ENCODE assay signal across 8 cellular contexts in genomic region chr16:85514601-85515318, GRCh38.
DNase-seq lines count a peak whose midpoint lies in the region; ATAC-seq, FAIRE-seq and TF ChIP-seq lines count a peak whose summit lies in the region.

No MANE protein-coding gene starts in this region.

- H4K5ac ChIP-seq in H9 (ENCODE audit: insufficient read length, low read depth, low read length) = no peak overlapping the region

- H3K4me1 Mint-ChIP-seq in H9 = peaks cover 11 to 56% of the 10 kb centered on the region in 2 experiments
- H3K4me1 Mint-ChIP-seq in activated naive CD4-positive, alpha-beta T cell treated with anti-CD3 and anti-CD28 coated beads for 36 hours (ENCODE audit: low read depth) = no peaks in the 10 kb centered on the region
- H3K4me1 Mint-ChIP-seq in naive thymus-derived CD4-positive, alpha-beta T cell = peaks cover 0 to 2% (median 0%) of the 10 kb centered on the region in 7 donors

- H3K14ac ChIP-seq in H9 (ENCODE audit: insufficient read depth, low read length) = 0 out of 2 replicates have a peak overlapping the region, but pooled peaks have one; percentile 6

- ATAC-seq in GM18519 (IDR thresholded peaks at IDR 0.05; ENCODE audit: low FRiP score, unreplicated experiment) = no peak
- ATAC-seq in GM18870 (IDR thresholded peaks at IDR 0.05; ENCODE audit: unreplicated experiment) = no peak
- ATAC-seq in naive thymus-derived CD4-positive, alpha-beta T cell = no peak

- H3K23me2 ChIP-seq in H9 (ENCODE audit: insufficient read length, low read depth, low read length, poor library complexity, severe bottlenecking) = no peaks in the 10 kb centered on the region

- H4K8ac ChIP-seq in H9 (replicated peaks; ENCODE audit: insufficient read length, low read depth, low read length) = no peak overlapping the region

- H4K91ac ChIP-seq in H9 (ENCODE audit: insufficient read length, low read depth, low read length) = no peak overlapping the region

- no peak overlapping the region for H2BK15ac ChIP-seq in H9 (ENCODE audit: low read depth, low read length)

- no peaks in the 10 kb centered on the region; the same call in 1 of the 2 replicates for H3K27me3 Mint-ChIP-seq in H9 (ENCODE audit: low read depth)
- no peaks in the 10 kb centered on the region for H3K27me3 Mint-ChIP-seq in activated naive CD4-positive, alpha-beta T cell treated with anti-CD3 and anti-CD28 coated beads for 36 hours (ENCODE audit: low read depth)
- H3K27me3 Mint-ChIP-seq in naive thymus-derived CD4-positive, alpha-beta T cell = peaks cover 0 to 4% (median 0%) of the 10 kb centered on the region in 5 donors

- no peak for TF ChIP-seq CTCF in H9 (conservative IDR thresholded peaks at IDR 0.05)

- WGBS in H9 (ENCODE audit: extremely low coverage, insufficient read length, low lambda C conversion rate) = no CpG with 5 or more reads among the region's 18 CpGs
- WGBS in small intestine, 3 donors = 15 to 40% (median 29%) methylated on average over 18 of the region's 18 CpGs

- H2AFZ ChIP-seq in H9 (ENCODE audit: low read length) = no peak overlapping the region

- H3K9me3 ChIP-seq in H9 (ENCODE audit: control insufficient read depth, low read depth, low read length) (no peaks in the 10 kb centered on the region), iPS-18c (ENCODE audit: control insufficient read depth, insufficient read depth, low read length) (peaks cover 2% of the 10 kb centered on the region), small intestine (ENCODE audit: control insufficient read depth, low read depth) (no peaks in the 10 kb centered on the region)
- no peaks in the 10 kb centered on the region for H3K9me3 ChIP-seq in naive thymus-derived CD4-positive, alpha-beta T cell (ENCODE audit: control insufficient read depth in 2 of 3, low read length in 3 of 3)

- FAIRE-seq in small intestine (lab: Jason Lieb, UNC) = no peak

- H3K27ac ChIP-seq in H9 (ENCODE audit: insufficient read length, low read depth, low read length) (no peak overlapping the region), small intestine (ENCODE audit: low read depth in 1 of 2, low read length in 1 of 2) (peak overlapping the region in 1 of 2 donors; percentile 15)
- H3K27ac ChIP-seq in naive thymus-derived CD4-positive, alpha-beta T cell (ENCODE audit: low read depth, low read length) = no peak overlapping the region

- H3K36me3 Mint-ChIP-seq in H9 (ENCODE audit: insufficient read depth in 1 of 3, low read depth in 3 of 3) = peaks cover 0 to 9% (median 8%) of the 10 kb centered on the region in 3 experiments; a peak in 4 of 7 replicates
- no peaks in the 10 kb centered on the region for H3K36me3 Mint-ChIP-seq in activated naive CD4-positive, alpha-beta T cell treated with anti-CD3 and anti-CD28 coated beads for 36 hours (ENCODE audit: low read depth)
- no peaks in the 10 kb centered on the region for H3K36me3 Mint-ChIP-seq in naive thymus-derived CD4-positive, alpha-beta T cell

- 0 out of 7 replicates have a peak overlapping the region, but pooled peaks of 1 of the 3 experiments have one; percentile 59 for H3K27ac Mint-ChIP-seq in H9
- H3K27ac Mint-ChIP-seq in activated naive CD4-positive, alpha-beta T cell treated with anti-CD3 and anti-CD28 coated beads for 36 hours = no peak overlapping the region
- no peak overlapping the region for H3K27ac Mint-ChIP-seq in naive thymus-derived CD4-positive, alpha-beta T cell

- no peaks in the 10 kb centered on the region for H3K79me1 ChIP-seq in H9 (ENCODE audit: insufficient read depth, low read depth, low read length, poor library complexity, severe bottlenecking)

- no peak overlapping the region for H2BK12ac ChIP-seq in H9 (ENCODE audit: insufficient read length, low read depth, low read length)

- no peak overlapping the region for H3K9ac ChIP-seq in H9 (ENCODE audit: extremely low read depth, insufficient read length, low read length)

- peaks cover 0 to 6% of the 10 kb centered on the region in 2 experiments; a peak in 3 of 5 replicates for H3K9me3 Mint-ChIP-seq in H9
- H3K9me3 Mint-ChIP-seq in activated naive CD4-positive, alpha-beta T cell treated with anti-CD3 and anti-CD28 coated beads for 36 hours = no peaks in the 10 kb centered on the region
- H3K9me3 Mint-ChIP-seq in naive thymus-derived CD4-positive, alpha-beta T cell = peaks cover 0 to 5% (median 0%) of the 10 kb centered on the region in 11 donors

- intact Hi-C loops in activated naive CD4-positive, alpha-beta T cell treated with anti-CD3 and anti-CD28 coated beads for 36 hours (cut with micrococcal nuclease) = no loop called here
- intact Hi-C loops in naive thymus-derived CD4-positive, alpha-beta T cell (cut with micrococcal nuclease) = no loop called here

- no peak overlapping the region for H2BK5ac ChIP-seq in H9 (ENCODE audit: insufficient read length, low read length)

- no peak overlapping the region for H2AK5ac ChIP-seq in H9 (ENCODE audit: insufficient read length, low read length)

- H3K4me3 ChIP-seq in iPS-18c (ENCODE audit: insufficient read depth, low read depth, low read length) (peak overlapping the region; percentile 15; the same call in 1 of the 2 replicates), small intestine (ENCODE audit: low read depth in 1 of 2, low read length in 2 of 2) (no peak overlapping the region)
- H3K4me3 ChIP-seq in naive thymus-derived CD4-positive, alpha-beta T cell (ENCODE audit: low read length) = no peak overlapping the region

- H3K27me3 ChIP-seq in H9 (ENCODE audit: insufficient read depth, low read length) = no peaks in the 10 kb centered on the region
- no peaks in the 10 kb centered on the region for H3K27me3 ChIP-seq in small intestine (ENCODE audit: control insufficient read depth in 2 of 2, insufficient read depth in 2 of 2, low read length in 2 of 2)
- no peaks in the 10 kb centered on the region for H3K27me3 ChIP-seq in naive thymus-derived CD4-positive, alpha-beta T cell (ENCODE audit: control insufficient read depth in 2 of 2, insufficient read depth in 2 of 2, low read length in 2 of 2)

- DNase-seq in H9 (no peak), amygdala (lab: John Stamatoyannopoulos, UW) (peak in 39 of 56 donors; percentile 20 to 89 (median 49)), small intestine (peak; percentile 49)
- no peak for DNase-seq in activated naive CD4-positive, alpha-beta T cell treated with anti-CD3 and anti-CD28 coated beads for 36 hours
- no peak for DNase-seq in naive thymus-derived CD4-positive, alpha-beta T cell

- no peak overlapping the region for H2BK20ac ChIP-seq in H9 (ENCODE audit: low read depth, low read length, poor library complexity, severe bottlenecking)

- no peak overlapping the region for H3K23ac ChIP-seq in H9 (ENCODE audit: insufficient read length, low read depth, low read length)

- no peak overlapping the region for H3K18ac ChIP-seq in H9 (ENCODE audit: insufficient read length, low read depth, low read length)

- H4K20me1 ChIP-seq in H9 (ENCODE audit: control insufficient read depth, insufficient read depth, insufficient read length) = no peaks in the 10 kb centered on the region

- H3K56ac ChIP-seq in H9 (ENCODE audit: insufficient read length, low read depth, low read length) = no peak overlapping the region

- POLR2A ChIA-PET in naive thymus-derived CD4-positive, alpha-beta T cell (lab: Charles Lee) = no interaction called here

- H3T11ph ChIP-seq in H9 (ENCODE audit: low read length) = no peak overlapping the region

- H3K36me3 ChIP-seq in small intestine (ENCODE audit: control insufficient read depth in 2 of 2, insufficient read depth in 2 of 2, low read length in 2 of 2) = no peaks in the 10 kb centered on the region
- no peaks in the 10 kb centered on the region for H3K36me3 ChIP-seq in naive thymus-derived CD4-positive, alpha-beta T cell (ENCODE audit: control insufficient read depth in 2 of 3, insufficient read depth in 3 of 3, low read length in 3 of 3)

- H3K4me1 ChIP-seq in H9 (ENCODE audit: insufficient read depth, low read length) (peaks cover 3% of the 10 kb centered on the region; the same call in 1 of the 2 replicates), small intestine (ENCODE audit: control insufficient read depth in 2 of 2, insufficient read depth in 1 of 2, low read depth in 1 of 2, low read length in 1 of 2) (peaks cover 0 to 3% of the 10 kb centered on the region in 2 donors)
- H3K4me1 ChIP-seq in naive thymus-derived CD4-positive, alpha-beta T cell (ENCODE audit: control insufficient read depth in 2 of 2, insufficient read depth in 2 of 2, low read length in 2 of 2) = peaks cover 0 to 7% of the 10 kb centered on the region in 2 donors

- CTCF ChIA-PET in activated naive CD4-positive, alpha-beta T cell treated with anti-CD3 and anti-CD28 coated beads for 36 hours (lab: Charles Lee) = no interaction called here
- CTCF ChIA-PET in naive thymus-derived CD4-positive, alpha-beta T cell (lab: Charles Lee) = no interaction called here

- H3K4me2 ChIP-seq in H9 (ENCODE audit: insufficient read depth, insufficient read length, low read length) = no peak overlapping the region

- H3K79me2 ChIP-seq in H9 (ENCODE audit: insufficient read depth, low read length) = no peaks in the 10 kb centered on the region

- H2BK120ac ChIP-seq in H9 (ENCODE audit: low read depth, low read length, poor library complexity, severe bottlenecking) = no peak overlapping the region

- peak overlapping the region in 1 of 2 experiments; percentile 61; a peak in 1 of 5 replicates for H3K4me3 Mint-ChIP-seq in H9
- no peak overlapping the region for H3K4me3 Mint-ChIP-seq in activated naive CD4-positive, alpha-beta T cell treated with anti-CD3 and anti-CD28 coated beads for 36 hours
- H3K4me3 Mint-ChIP-seq in naive thymus-derived CD4-positive, alpha-beta T cell = no peak overlapping the region

- no peak overlapping the region for H3K4ac ChIP-seq in H9 (ENCODE audit: low read depth, low read length)

Comparison
In these comparisons a context has a peak if more than half of its experiments do, and no peak if none do; other contexts are left out.
1. DNase-seq: peak in amygdala (39 of 56) and small intestine (single experiment); none in H9 (single experiment), activated naive CD4-positive, alpha-beta T cell treated with anti-CD3 and anti-CD28 coated beads for 36 hours (single experiment) and naive thymus-derived CD4-positive, alpha-beta T cell (0 of 9).